ENCODE assay signal across 1 cellular context in the genomic region with DNA sequence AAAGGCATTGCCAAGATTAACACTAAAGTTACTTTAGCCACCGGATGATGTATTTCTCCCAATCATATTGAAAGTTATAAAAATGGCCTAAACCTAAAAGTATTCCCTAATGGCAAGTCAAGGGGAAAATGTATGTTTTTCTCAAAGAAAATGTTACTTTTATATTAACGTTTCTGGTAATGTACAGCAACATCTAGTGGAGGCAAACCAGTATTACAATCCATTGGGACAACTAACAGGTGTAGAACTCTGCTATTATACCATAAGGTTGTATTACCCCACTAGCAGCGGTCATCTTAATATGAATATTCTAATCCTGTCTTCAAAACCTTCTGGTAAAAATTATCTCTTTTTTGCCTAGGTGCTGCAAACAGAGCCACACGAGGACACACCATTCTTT.
TF ChIP-seq lines count a peak whose summit lies in the region.

No MANE protein-coding gene starts in this region.

TF ChIP-seq in WTC11, 78 proteins besides CTCF, POLR2A, EP300 and RAD21 (continued from another document):
- TF ChIP-seq ZNF138 (CRISPR knock-in tag; conservative IDR thresholded peaks at IDR 0.05): no peak
- TF ChIP-seq, protein P1, sequence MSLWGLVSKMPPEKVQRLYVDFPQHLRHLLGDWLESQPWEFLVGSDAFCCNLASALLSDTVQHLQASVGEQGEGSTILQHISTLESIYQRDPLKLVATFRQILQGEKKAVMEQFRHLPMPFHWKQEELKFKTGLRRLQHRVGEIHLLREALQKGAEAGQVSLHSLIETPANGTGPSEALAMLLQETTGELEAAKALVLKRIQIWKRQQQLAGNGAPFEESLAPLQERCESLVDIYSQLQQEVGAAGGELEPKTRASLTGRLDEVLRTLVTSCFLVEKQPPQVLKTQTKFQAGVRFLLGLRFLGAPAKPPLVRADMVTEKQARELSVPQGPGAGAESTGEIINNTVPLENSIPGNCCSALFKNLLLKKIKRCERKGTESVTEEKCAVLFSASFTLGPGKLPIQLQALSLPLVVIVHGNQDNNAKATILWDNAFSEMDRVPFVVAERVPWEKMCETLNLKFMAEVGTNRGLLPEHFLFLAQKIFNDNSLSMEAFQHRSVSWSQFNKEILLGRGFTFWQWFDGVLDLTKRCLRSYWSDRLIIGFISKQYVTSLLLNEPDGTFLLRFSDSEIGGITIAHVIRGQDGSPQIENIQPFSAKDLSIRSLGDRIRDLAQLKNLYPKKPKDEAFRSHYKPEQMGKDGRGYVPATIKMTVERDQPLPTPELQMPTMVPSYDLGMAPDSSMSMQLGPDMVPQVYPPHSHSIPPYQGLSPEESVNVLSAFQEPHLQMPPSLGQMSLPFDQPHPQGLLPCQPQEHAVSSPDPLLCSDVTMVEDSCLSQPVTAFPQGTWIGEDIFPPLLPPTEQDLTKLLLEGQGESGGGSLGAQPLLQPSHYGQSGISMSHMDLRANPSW (CRISPR knock-in tag; conservative IDR thresholded peaks at IDR 0.05; ENCODE audit: low read depth): no peak
- no peak for TF ChIP-seq SOX15 (CRISPR knock-in tag; IDR thresholded peaks at IDR 0.05)
- no peak for TF ChIP-seq ZNF671 (CRISPR knock-in tag; IDR thresholded peaks at IDR 0.05)
- TF ChIP-seq, protein P2, sequence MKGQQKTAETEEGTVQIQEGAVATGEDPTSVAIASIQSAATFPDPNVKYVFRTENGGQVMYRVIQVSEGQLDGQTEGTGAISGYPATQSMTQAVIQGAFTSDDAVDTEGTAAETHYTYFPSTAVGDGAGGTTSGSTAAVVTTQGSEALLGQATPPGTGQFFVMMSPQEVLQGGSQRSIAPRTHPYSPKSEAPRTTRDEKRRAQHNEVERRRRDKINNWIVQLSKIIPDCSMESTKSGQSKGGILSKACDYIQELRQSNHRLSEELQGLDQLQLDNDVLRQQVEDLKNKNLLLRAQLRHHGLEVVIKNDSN (CRISPR knock-in tag; IDR thresholded peaks at IDR 0.05): no peak
- no peak for TF ChIP-seq HMGA2 (CRISPR knock-in tag; IDR thresholded peaks at IDR 0.05)
- TF ChIP-seq NFE2L1 (CRISPR knock-in tag; IDR thresholded peaks at IDR 0.05): no peak
- no peak for TF ChIP-seq CREB1 (CRISPR knock-in tag; IDR thresholded peaks at IDR 0.05)
- TF ChIP-seq, protein P3, sequence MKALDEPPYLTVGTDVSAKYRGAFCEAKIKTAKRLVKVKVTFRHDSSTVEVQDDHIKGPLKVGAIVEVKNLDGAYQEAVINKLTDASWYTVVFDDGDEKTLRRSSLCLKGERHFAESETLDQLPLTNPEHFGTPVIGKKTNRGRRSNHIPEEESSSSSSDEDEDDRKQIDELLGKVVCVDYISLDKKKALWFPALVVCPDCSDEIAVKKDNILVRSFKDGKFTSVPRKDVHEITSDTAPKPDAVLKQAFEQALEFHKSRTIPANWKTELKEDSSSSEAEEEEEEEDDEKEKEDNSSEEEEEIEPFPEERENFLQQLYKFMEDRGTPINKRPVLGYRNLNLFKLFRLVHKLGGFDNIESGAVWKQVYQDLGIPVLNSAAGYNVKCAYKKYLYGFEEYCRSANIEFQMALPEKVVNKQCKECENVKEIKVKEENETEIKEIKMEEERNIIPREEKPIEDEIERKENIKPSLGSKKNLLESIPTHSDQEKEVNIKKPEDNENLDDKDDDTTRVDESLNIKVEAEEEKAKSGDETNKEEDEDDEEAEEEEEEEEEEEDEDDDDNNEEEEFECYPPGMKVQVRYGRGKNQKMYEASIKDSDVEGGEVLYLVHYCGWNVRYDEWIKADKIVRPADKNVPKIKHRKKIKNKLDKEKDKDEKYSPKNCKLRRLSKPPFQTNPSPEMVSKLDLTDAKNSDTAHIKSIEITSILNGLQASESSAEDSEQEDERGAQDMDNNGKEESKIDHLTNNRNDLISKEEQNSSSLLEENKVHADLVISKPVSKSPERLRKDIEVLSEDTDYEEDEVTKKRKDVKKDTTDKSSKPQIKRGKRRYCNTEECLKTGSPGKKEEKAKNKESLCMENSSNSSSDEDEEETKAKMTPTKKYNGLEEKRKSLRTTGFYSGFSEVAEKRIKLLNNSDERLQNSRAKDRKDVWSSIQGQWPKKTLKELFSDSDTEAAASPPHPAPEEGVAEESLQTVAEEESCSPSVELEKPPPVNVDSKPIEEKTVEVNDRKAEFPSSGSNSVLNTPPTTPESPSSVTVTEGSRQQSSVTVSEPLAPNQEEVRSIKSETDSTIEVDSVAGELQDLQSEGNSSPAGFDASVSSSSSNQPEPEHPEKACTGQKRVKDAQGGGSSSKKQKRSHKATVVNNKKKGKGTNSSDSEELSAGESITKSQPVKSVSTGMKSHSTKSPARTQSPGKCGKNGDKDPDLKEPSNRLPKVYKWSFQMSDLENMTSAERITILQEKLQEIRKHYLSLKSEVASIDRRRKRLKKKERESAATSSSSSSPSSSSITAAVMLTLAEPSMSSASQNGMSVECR (CRISPR knock-in tag; IDR thresholded peaks at IDR 0.05; ENCODE audit: borderline replicate concordance): no peak
- TF ChIP-seq, protein P4, sequence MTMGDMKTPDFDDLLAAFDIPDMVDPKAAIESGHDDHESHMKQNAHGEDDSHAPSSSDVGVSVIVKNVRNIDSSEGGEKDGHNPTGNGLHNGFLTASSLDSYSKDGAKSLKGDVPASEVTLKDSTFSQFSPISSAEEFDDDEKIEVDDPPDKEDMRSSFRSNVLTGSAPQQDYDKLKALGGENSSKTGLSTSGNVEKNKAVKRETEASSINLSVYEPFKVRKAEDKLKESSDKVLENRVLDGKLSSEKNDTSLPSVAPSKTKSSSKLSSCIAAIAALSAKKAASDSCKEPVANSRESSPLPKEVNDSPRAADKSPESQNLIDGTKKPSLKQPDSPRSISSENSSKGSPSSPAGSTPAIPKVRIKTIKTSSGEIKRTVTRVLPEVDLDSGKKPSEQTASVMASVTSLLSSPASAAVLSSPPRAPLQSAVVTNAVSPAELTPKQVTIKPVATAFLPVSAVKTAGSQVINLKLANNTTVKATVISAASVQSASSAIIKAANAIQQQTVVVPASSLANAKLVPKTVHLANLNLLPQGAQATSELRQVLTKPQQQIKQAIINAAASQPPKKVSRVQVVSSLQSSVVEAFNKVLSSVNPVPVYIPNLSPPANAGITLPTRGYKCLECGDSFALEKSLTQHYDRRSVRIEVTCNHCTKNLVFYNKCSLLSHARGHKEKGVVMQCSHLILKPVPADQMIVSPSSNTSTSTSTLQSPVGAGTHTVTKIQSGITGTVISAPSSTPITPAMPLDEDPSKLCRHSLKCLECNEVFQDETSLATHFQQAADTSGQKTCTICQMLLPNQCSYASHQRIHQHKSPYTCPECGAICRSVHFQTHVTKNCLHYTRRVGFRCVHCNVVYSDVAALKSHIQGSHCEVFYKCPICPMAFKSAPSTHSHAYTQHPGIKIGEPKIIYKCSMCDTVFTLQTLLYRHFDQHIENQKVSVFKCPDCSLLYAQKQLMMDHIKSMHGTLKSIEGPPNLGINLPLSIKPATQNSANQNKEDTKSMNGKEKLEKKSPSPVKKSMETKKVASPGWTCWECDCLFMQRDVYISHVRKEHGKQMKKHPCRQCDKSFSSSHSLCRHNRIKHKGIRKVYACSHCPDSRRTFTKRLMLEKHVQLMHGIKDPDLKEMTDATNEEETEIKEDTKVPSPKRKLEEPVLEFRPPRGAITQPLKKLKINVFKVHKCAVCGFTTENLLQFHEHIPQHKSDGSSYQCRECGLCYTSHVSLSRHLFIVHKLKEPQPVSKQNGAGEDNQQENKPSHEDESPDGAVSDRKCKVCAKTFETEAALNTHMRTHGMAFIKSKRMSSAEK (CRISPR knock-in tag; IDR thresholded peaks at IDR 0.05; ENCODE audit: borderline replicate concordance): no peak
- no peak for TF ChIP-seq ZNF219 (CRISPR knock-in tag; IDR thresholded peaks at IDR 0.05; ENCODE audit: borderline replicate concordance)
